Comparison of ENCODE assay signal across 8 cellular contexts in genomic region chr3:56801151-56801596, GRCh38. TPM values are rescaled to one million over a fixed set of nuclear protein-coding genes. Genes with fewer than 3 reads are reported as not detected.
DNase-seq lines count a peak whose midpoint lies in the region; ATAC-seq and TF ChIP-seq lines count a peak whose summit lies in the region.

No MANE protein-coding gene starts in this region.

- DNase-seq in Jurkat, Clone E6-1 (ENCODE audit: low read depth, low spot score): no peak
- DNase-seq in adrenal gland (peak in 5 of 7 donors; percentile 39 to 72 (median 45)), NCI-H146 (lab: John Stamatoyannopoulos, UW) (no peak), SK-N-DZ (ENCODE audit: low spot score) (no peak), DMS153 (lab: John Stamatoyannopoulos, UW) (no peak)
- peak; percentile 35 for DNase-seq in stimulated activated CD4-positive, alpha-beta T cell treated with anti-CD3 and anti-CD28 coated beads, Interleukin-4, amount 100 ng/mL, for 24 hours

- intact Hi-C loops in adrenal gland (cut with DNase I): loop anchor here (5.0 kb wide), 2 partner anchors 99 to 186 kb away; no protein-coding TSS in a partner anchor

- ATAC-seq in GM19043 (IDR thresholded peaks at IDR 0.05; ENCODE audit: low read depth, unreplicated experiment): peak; percentile 3

- H3K9me3 ChIP-seq in adrenal gland (replicated peaks in 1 of 3) (no peaks in the 10 kb centered on the region), iPS-15b (ENCODE audit: control insufficient read depth, insufficient read depth, low read length) (no peaks in the 10 kb centered on the region)

- H3K27me3 ChIP-seq in adrenal gland (no peaks in the 10 kb centered on the region), iPS-15b (ENCODE audit: control insufficient read depth, insufficient read depth, low read length) (peaks cover 8% of the 10 kb centered on the region)

- no peak for TF ChIP-seq POLR2A in adrenal gland (IDR thresholded peaks at IDR 0.05)

- H3K4me1 ChIP-seq in adrenal gland (replicated peaks in 1 of 2) (peaks cover 35 to 38% of the 10 kb centered on the region in 2 donors), iPS-15b (ENCODE audit: control insufficient read depth, insufficient read depth, low read length) (peaks cover 6% of the 10 kb centered on the region)

- H3K9ac ChIP-seq in iPS-15b (ENCODE audit: low read depth, low read length): no peak overlapping the region

- WGBS in adrenal gland, 4 donors: 4 to 14% (median 10%) methylated on average over 6 to 9 of the region's 9 CpGs

- peak in 2 of 6 experiments; percentile 4 to 7 for TF ChIP-seq CTCF in adrenal gland (IDR thresholded peaks at IDR 0.05)

- peak overlapping the region; percentile 73 for H3K4me3 ChIP-seq in Jurkat, Clone E6-1 (ENCODE audit: low read length)
- H3K4me3 ChIP-seq in adrenal gland: peak overlapping the region; percentile 62 to 94 (median 72)
- peak overlapping the region; percentile 82 for H3K4me3 ChIP-seq in iPS-15b (ENCODE audit: low read depth, low read length)

- no peaks in the 10 kb centered on the region for H3K36me3 ChIP-seq in adrenal gland (replicated peaks in 1 of 2)
- H3K36me3 ChIP-seq in iPS-15b (ENCODE audit: control insufficient read depth, insufficient read depth, low read length): no peaks in the 10 kb centered on the region

- peak overlapping the region; percentile 37 to 87 (median 74) for H3K27ac ChIP-seq in adrenal gland

RNA-seq across cellular contexts. Expression of gene ARHGEF3, which starts 0.6 kb away (rescaled TPM):
- 10.0 TPM for polyA plus RNA-seq in Jurkat, Clone E6-1 (2012; ENCODE audit: insufficient read depth, insufficient read length)
- total RNA-seq in adrenal gland: 100 to 1,000 TPM in 1 of 8 donors, 10 to 100 TPM in 7; 49.4 to 110 (median 70.4) TPM
- polyA plus RNA-seq in adrenal gland: 100 to 1,000 TPM in 1 of 3 donors, 10 to 100 TPM in 2; 26.6 to 122 (median 33.9) TPM
- 2.7 and 5.7 TPM in 2 replicates for polyA plus RNA-seq in SK-N-DZ (2014; cell fraction: cytosol; rRNA removed)
- 3.4 and 4.6 TPM in 2 replicates for polyA plus RNA-seq in SK-N-DZ (2014; cell fraction: nucleus; rRNA removed)

Comparison
In these comparisons a context has a peak if more than half of its experiments do, and no peak if none do; other contexts are left out.
1. DNase-seq: peak in adrenal gland (5 of 7) and stimulated activated CD4-positive, alpha-beta T cell treated with anti-CD3 and anti-CD28 coated beads, Interleukin-4, amount 100 ng/mL, for 24 hours (single experiment); none in Jurkat, Clone E6-1 (single experiment), NCI-H146 (single experiment), SK-N-DZ (single experiment) and DMS153 (single experiment).
2. Peak in every context shown above with its lines, with median percentiles within 50 percentile points of each other: H3K4me3 ChIP-seq.